8 cellular contexts compared by ENCODE assay signal in the genomic region with DNA sequence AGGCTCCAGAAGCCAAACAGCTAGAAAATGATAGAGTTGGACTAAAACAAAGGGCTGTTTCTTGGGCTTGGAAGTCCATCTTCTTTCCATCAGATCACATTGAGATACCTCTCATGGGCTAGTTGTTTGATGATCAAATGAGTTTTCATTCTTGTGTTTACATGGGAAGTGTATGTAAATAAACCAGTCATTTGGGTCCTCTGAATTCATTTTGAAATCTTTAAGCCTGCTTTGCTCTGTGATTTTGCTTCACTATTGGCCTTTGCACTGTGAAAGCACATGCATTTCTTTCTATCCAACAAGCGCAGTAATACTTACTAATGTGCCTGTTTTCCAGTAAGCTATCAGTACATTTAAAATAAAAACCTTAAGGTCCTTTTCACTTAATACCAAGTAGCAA.
"Had no signal": no experiment of that assay in that cellular context is flagged by ENCODE, and none has a peak within 500 bp of the region (broad histone marks: within the 10 kb centered on the region; RNA-seq: fewer than 3 reads in every experiment).

No MANE protein-coding gene starts in this region.

- H2AFZ ChIP-seq: GM23248 had no signal

- FAIRE-seq: K562 had no signal

- DNase-seq: GM23248, GOT3, H9, HCEC 1CT, IMR-90, KG1 had no signal

- ATAC-seq: K562 had no signal

- H3K27ac ChIP-seq: GM23248, HL-60 had no signal

- H3K4me3 ChIP-seq: GM23248, K562 had no signal

- H3K9ac ChIP-seq: GM23248 had no signal
